Comparison of ENCODE assay signal across 20 cellular contexts in the genomic region with DNA sequence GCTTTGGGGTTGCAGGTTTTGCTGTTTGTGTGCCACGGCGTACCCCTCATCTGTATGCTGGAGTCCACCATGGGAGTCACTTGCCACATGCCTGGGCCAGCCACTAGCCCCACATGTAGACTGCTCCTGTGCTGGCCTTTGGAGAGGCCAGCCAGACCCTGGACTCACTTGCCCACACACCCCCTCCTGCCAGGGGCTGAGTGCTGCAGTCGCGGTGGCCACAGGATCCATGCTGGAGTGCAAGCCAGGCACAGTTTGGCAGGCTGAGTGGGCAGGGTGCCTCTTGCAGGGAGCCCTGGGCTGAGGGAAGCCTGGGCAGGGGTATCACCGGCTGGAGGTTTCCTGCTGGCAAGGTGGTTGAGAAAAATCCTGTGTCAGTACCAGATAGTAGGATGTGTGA. TPM values are rescaled to one million over a fixed set of nuclear protein-coding genes. Genes with fewer than 3 reads are reported as not detected.
A peak's percentile ranks its signal among the peaks of the same experiment; 100 is the strongest.
DNase-seq lines count a peak whose midpoint lies in the region; ATAC-seq, FAIRE-seq and TF ChIP-seq lines count a peak whose summit lies in the region.
"Had no signal": no experiment of that assay in that cellular context is flagged by ENCODE, and none has a peak within 500 bp of the region (broad histone marks: within the 10 kb centered on the region; RNA-seq: fewer than 3 reads in every experiment).

No MANE protein-coding gene starts in this region.

- TF ChIP-seq POLR2A in HepG2 (IDR thresholded peaks at IDR 0.05; ENCODE audit: insufficient read depth in 1 of 2, low read depth in 2 of 2, low read length in 2 of 2) (no peak), right lobe of liver (IDR thresholded peaks at IDR 0.05) (no peak)

- H3K9ac ChIP-seq in HepG2 (ENCODE audit: insufficient read depth, low read depth, low read length), result no peak overlapping the region

- H3K27me3 Mint-ChIP-seq in stimulated activated naive CD8-positive, alpha-beta T cell treated with anti-CD3 and anti-CD28 coated beads, Interleukin-15, amount 100 ng/mL, for 72 hours, result peaks cover 21% of the 10 kb centered on the region

- TF ChIP-seq CTCF in HepG2 (CRISPR knock-in tag; IDR thresholded peaks at IDR 0.05) (no peak), right lobe of liver (IDR thresholded peaks at IDR 0.05) (no peak)

- H3K4me2 ChIP-seq in HepG2 (ENCODE audit: low read depth, low read length), result no peak overlapping the region

- H3K27ac Mint-ChIP-seq in stimulated activated naive CD8-positive, alpha-beta T cell treated with anti-CD3 and anti-CD28 coated beads, Interleukin-15, amount 100 ng/mL, for 72 hours, result no peak overlapping the region
- H3K27ac Mint-ChIP-seq: CD4-positive, alpha-beta T cell had no signal

- H2AFZ ChIP-seq in HepG2 (ENCODE audit: low read length), result no peak overlapping the region

- H3K27ac ChIP-seq in HepG2 (ENCODE audit: extremely low read length, insufficient read depth, low read length) (no peak overlapping the region), right lobe of liver (no peak overlapping the region)
- H3K27ac ChIP-seq: dorsolateral prefrontal cortex, transverse colon had no signal

- peak; percentile 86 for ATAC-seq in HepG2
- ATAC-seq in right lobe of liver, result no peak
- ATAC-seq in stimulated activated naive CD8-positive, alpha-beta T cell treated with anti-CD3 and anti-CD28 coated beads, Interleukin-15, amount 100 ng/mL, for 72 hours, result peak; percentile 54
- ATAC-seq in HG02870 (IDR thresholded peaks at IDR 0.05; ENCODE audit: unreplicated experiment), result no peak
- ATAC-seq: right cardiac atrium had no signal

- peaks cover 44% of the 10 kb centered on the region for H3K4me1 ChIP-seq in HepG2 (ENCODE audit: insufficient read depth, low read length)
- no peaks in the 10 kb centered on the region for H3K4me1 ChIP-seq in right lobe of liver
- H3K4me1 ChIP-seq: transverse colon had no signal

- 57% methylated on average over 1 of the region's 5 CpGs for WGBS in HepG2 (ENCODE audit: low lambda C conversion rate)
- no CpG with 5 or more reads among the region's 5 CpGs for WGBS in right lobe of liver (ENCODE audit: insufficient coverage, low coverage, low lambda C conversion rate, missing lambda C conversion rate)

- no peaks in the 10 kb centered on the region for H3K79me2 ChIP-seq in HepG2 (ENCODE audit: insufficient read depth, low read length)

- in situ Hi-C loops in HepG2 (cut with HindIII; ENCODE audit: extremely low pct_ligation_motif_present, low pct_unique_long_range_greater_than_20kb), result no loop called here

- TF ChIP-seq RAD21 in HepG2 (CRISPR knock-in tag; IDR thresholded peaks at IDR 0.05), result no peak

- BruUV-seq in HepG2 (replicated peaks; lab: Mats Ljungman, UMichigan), result no TSS peak

- H3K36me3 ChIP-seq in HepG2 (replicated peaks in 1 of 2; ENCODE audit: control insufficient read depth in 1 of 2, insufficient read depth in 2 of 2, low read length in 2 of 2), result no peaks in the 10 kb centered on the region
- no peaks in the 10 kb centered on the region for H3K36me3 ChIP-seq in right lobe of liver
- no peaks in the 10 kb centered on the region for H3K36me3 ChIP-seq in MG63
- H3K36me3 ChIP-seq: transverse colon had no signal

- H4K20me1 ChIP-seq in HepG2 (ENCODE audit: insufficient read depth, low read length), result no peaks in the 10 kb centered on the region

- H3K9me3 Mint-ChIP-seq in stimulated activated naive CD8-positive, alpha-beta T cell treated with anti-CD3 and anti-CD28 coated beads, Interleukin-15, amount 100 ng/mL, for 72 hours, result no peaks in the 10 kb centered on the region
- H3K9me3 Mint-ChIP-seq: CD4-positive, alpha-beta T cell had no signal

- H3K4me1 Mint-ChIP-seq in stimulated activated naive CD8-positive, alpha-beta T cell treated with anti-CD3 and anti-CD28 coated beads, Interleukin-15, amount 100 ng/mL, for 72 hours, result peaks cover 18% of the 10 kb centered on the region

- DNase-seq in HepG2 (ENCODE audit: low spot score) (no peak), right lobe of liver (no peak), MG63 (peak; percentile 51), astrocyte of the hippocampus (ENCODE audit: low read depth, low spot score) (peak; percentile 20), NCI-H187 treated with DMSO at 0.1 percent for 48 hours (lab: John Stamatoyannopoulos, UW) (no peak)
- no peak for DNase-seq in stimulated activated naive CD8-positive, alpha-beta T cell treated with anti-CD3 and anti-CD28 coated beads, Interleukin-15, amount 100 ng/mL, for 72 hours
- DNase-seq: activated CD4-positive, CD25-positive, alpha-beta regulatory T cell treated with anti-CD3 and anti-CD28 coated beads, Interleukin-2, amount 50 U/mL, for 72 hours; activated CD8-positive, alpha-beta memory T cell treated with anti-CD3 and anti-CD28 coated beads, Interleukin-2, amount 50 U/mL, for 48 hours; activated naive CD4-positive, alpha-beta T cell treated with Interleukin-2 at 50 U/mL for 16 hours; anterior cingulate cortex; CD4-positive, alpha-beta T cell; cerebellar nuclear complex; dorsolateral prefrontal cortex; glutamatergic neuron; NCI-H446; SHP77; transverse colon had no signal

- no peaks in the 10 kb centered on the region for H3K9me3 ChIP-seq in HepG2 (ENCODE audit: low read length)
- no peaks in the 10 kb centered on the region for H3K9me3 ChIP-seq in right lobe of liver
- H3K9me3 ChIP-seq in MG63, result no peaks in the 10 kb centered on the region
- H3K9me3 ChIP-seq: transverse colon had no signal

- H3K27me3 ChIP-seq in HepG2 (ENCODE audit: control insufficient read depth in 1 of 2, insufficient read depth in 2 of 2, low read length in 2 of 2) (no peaks in the 10 kb centered on the region), right lobe of liver (no peaks in the 10 kb centered on the region), MG63 (no peaks in the 10 kb centered on the region)
- H3K27me3 ChIP-seq: dorsolateral prefrontal cortex, transverse colon had no signal

- POLR2A ChIA-PET in HepG2 (lab: Yijun Ruan, JAX), result no interaction called here

- FAIRE-seq in HepG2 (lab: Jason Lieb, UNC), result no peak
- FAIRE-seq: keratinocyte had no signal

- no peak for TF ChIP-seq EP300 in HepG2 (IDR thresholded peaks at IDR 0.05; ENCODE audit: low read depth in 2 of 2, low read length in 2 of 2)
- no peak for TF ChIP-seq EP300 in HepG2 (CRISPR knock-in tag; IDR thresholded peaks at IDR 0.05; ENCODE audit: borderline replicate concordance)

- intact Hi-C loops in HepG2 (cut with micrococcal nuclease; ENCODE audit: unreplicated experiment) (no loop called here), right lobe of liver (cut with DNase I) (no loop called here)

- CTCF ChIA-PET in HepG2 (lab: Yijun Ruan, JAX; ENCODE audit: low intra/inter-chr PET ratio, low total read pairs), result no interaction called here

- H3K4me3 Mint-ChIP-seq in stimulated activated naive CD8-positive, alpha-beta T cell treated with anti-CD3 and anti-CD28 coated beads, Interleukin-15, amount 100 ng/mL, for 72 hours, result no peak overlapping the region
- H3K4me3 Mint-ChIP-seq: CD4-positive, alpha-beta T cell had no signal

- H3K4me3 ChIP-seq in HepG2 (replicated peaks in 1 of 3; ENCODE audit: insufficient read depth in 1 of 3, low read depth in 2 of 3, low read length in 3 of 3) (no peak overlapping the region), right lobe of liver (no peak overlapping the region), MG63 (no peak overlapping the region)
- H3K4me3 ChIP-seq: dorsolateral prefrontal cortex, transverse colon had no signal

RNA-seq across cellular contexts. Expression of gene GCNT1, which starts 25.6 kb away (rescaled TPM):
- total RNA-seq in HepG2 (2016; rRNA removed; fragmentation: Illumina TruSeq; extraction: Trizol) (0.18 and 0.55 TPM in 2 replicates), right lobe of liver (1 to 10 TPM; 1.1 to 3.6 (median 2.7) TPM)
- total RNA-seq in HepG2 (2016; cell fraction: cytosol; rRNA removed; fragmentation: Illumina TruSeq; extraction: Trizol; ENCODE audit: low read depth), result under 0.01 and 0.10 TPM in 2 replicates
- total RNA-seq in HepG2 (2016; cell fraction: insoluble cytoplasmic fraction; rRNA removed; fragmentation: Illumina TruSeq; extraction: Trizol), result 0.61 and 0.82 TPM in 2 replicates
- 0.15 and 0.76 TPM in 2 replicates for total RNA-seq in HepG2 (2016; cell fraction: membrane; rRNA removed; fragmentation: Illumina TruSeq; extraction: Trizol)
- total RNA-seq in HepG2 (2016; cell fraction: nucleus; rRNA removed; fragmentation: Illumina TruSeq; extraction: Trizol), result 0.31 and 1.8 TPM in 2 replicates
- 1.7 and 2.1 TPM in 2 replicates for polyA plus RNA-seq in HepG2 (2011; rRNA removed)
- polyA plus RNA-seq in HepG2 (2011; cell fraction: cytosol; rRNA removed), result 2.2 TPM in 2 replicates
- polyA plus RNA-seq in HepG2 (2011; cell fraction: nucleus; rRNA removed), result 0.47 and 0.85 TPM in 2 replicates
- 8.4 and 9.4 TPM in 2 replicates for polyA plus RNA-seq in HepG2 (2012)
- polyA plus RNA-seq in HepG2 (2016; cell fraction: cytosol; fragmentation: Illumina TruSeq; extraction: Trizol; ENCODE audit: low read depth), result 0.01 and 0.24 TPM in 2 replicates
- 0.16 and 0.25 TPM in 2 replicates for polyA plus RNA-seq in HepG2 (2016; cell fraction: insoluble cytoplasmic fraction; fragmentation: Illumina TruSeq; extraction: Trizol; ENCODE audit: low read depth)
- 0.09 TPM in 2 replicates for polyA plus RNA-seq in HepG2 (2016; cell fraction: membrane; fragmentation: Illumina TruSeq; extraction: Trizol; ENCODE audit: low read depth)
- polyA plus RNA-seq in HepG2 (2016; cell fraction: nucleus; fragmentation: Illumina TruSeq; extraction: Trizol; ENCODE audit: insufficient read depth, low read depth), result 0.60 and 1.0 TPM in 2 replicates
- polyA minus RNA-seq in HepG2 (2011; rRNA and poly(A)+ RNA removed; ENCODE audit: low replicate concordance), result 3.8 and 4.7 TPM in 2 replicates
- 1.4 and 4.9 TPM in 2 replicates for polyA minus RNA-seq in HepG2 (2011; cell fraction: cytosol; rRNA and poly(A)+ RNA removed)
- polyA minus RNA-seq in HepG2 (2011; cell fraction: nucleus; rRNA and poly(A)+ RNA removed), result 0.77 and 1.1 TPM in 2 replicates
- 4.8 and 23.9 TPM in 2 replicates for total RNA-seq in MG63 (2014; rRNA removed; shearing (Covaris generic); ENCODE audit: low replicate concordance)

RNA-seq across cellular contexts. Expression of gene RFK, which starts 39.2 kb away (rescaled TPM):
- total RNA-seq in HepG2 (2016; rRNA removed; fragmentation: Illumina TruSeq; extraction: Trizol), result 37.2 and 56.5 TPM in 2 replicates
- 7.6 and 10.1 TPM in 2 replicates for total RNA-seq in HepG2 (2016; cell fraction: cytosol; rRNA removed; fragmentation: Illumina TruSeq; extraction: Trizol; ENCODE audit: low read depth)
- 35.6 and 54.0 TPM in 2 replicates for total RNA-seq in HepG2 (2016; cell fraction: insoluble cytoplasmic fraction; rRNA removed; fragmentation: Illumina TruSeq; extraction: Trizol)
- total RNA-seq in HepG2 (2016; cell fraction: membrane; rRNA removed; fragmentation: Illumina TruSeq; extraction: Trizol), result 27.8 and 28.5 TPM in 2 replicates
- 12.9 and 19.7 TPM in 2 replicates for total RNA-seq in HepG2 (2016; cell fraction: nucleus; rRNA removed; fragmentation: Illumina TruSeq; extraction: Trizol)
- polyA plus RNA-seq in HepG2 (2011; rRNA removed), result 15.5 and 18.2 TPM in 2 replicates
- 7.6 and 12.8 TPM in 2 replicates for polyA plus RNA-seq in HepG2 (2011; cell fraction: cytosol; rRNA removed)
- 3.0 and 4.3 TPM in 2 replicates for polyA plus RNA-seq in HepG2 (2011; cell fraction: nucleus; rRNA removed)
- 23.4 and 28.5 TPM in 2 replicates for polyA plus RNA-seq in HepG2 (2012)
- 10.0 and 12.2 TPM in 2 replicates for polyA plus RNA-seq in HepG2 (2016; cell fraction: cytosol; fragmentation: Illumina TruSeq; extraction: Trizol; ENCODE audit: low read depth)
- 51.8 and 54.0 TPM in 2 replicates for polyA plus RNA-seq in HepG2 (2016; cell fraction: insoluble cytoplasmic fraction; fragmentation: Illumina TruSeq; extraction: Trizol; ENCODE audit: low read depth)
- polyA plus RNA-seq in HepG2 (2016; cell fraction: membrane; fragmentation: Illumina TruSeq; extraction: Trizol; ENCODE audit: low read depth), result 26.0 and 26.7 TPM in 2 replicates
- polyA plus RNA-seq in HepG2 (2016; cell fraction: nucleus; fragmentation: Illumina TruSeq; extraction: Trizol; ENCODE audit: insufficient read depth, low read depth), result 20.2 and 24.4 TPM in 2 replicates
- polyA minus RNA-seq in HepG2 (2011; rRNA and poly(A)+ RNA removed; ENCODE audit: low replicate concordance), result 4.2 and 5.1 TPM in 2 replicates
- polyA minus RNA-seq in HepG2 (2011; cell fraction: cytosol; rRNA and poly(A)+ RNA removed), result 13.5 and 15.4 TPM in 2 replicates
- 8.2 and 11.7 TPM in 2 replicates for polyA minus RNA-seq in HepG2 (2011; cell fraction: nucleus; rRNA and poly(A)+ RNA removed)
- 10 to 100 TPM; 11.1 to 25.2 (median 19.7) TPM for total RNA-seq in right lobe of liver
- 45.1 and 46.6 TPM in 2 replicates for total RNA-seq in MG63 (2014; rRNA removed; shearing (Covaris generic); ENCODE audit: low replicate concordance)

Comparison
In these comparisons a context has a peak if more than half of its experiments do, and no peak if none do; other contexts are left out.
1. ATAC-seq: peak in HepG2 (single experiment) and stimulated activated naive CD8-positive, alpha-beta T cell treated with anti-CD3 and anti-CD28 coated beads, Interleukin-15, amount 100 ng/mL, for 72 hours (single experiment); none in right lobe of liver (0 of 4) and HG02870 (single experiment).
2. DNase-seq: peak in MG63 (single experiment) and astrocyte of the hippocampus (single experiment); none in HepG2 (single experiment), right lobe of liver (0 of 3), stimulated activated naive CD8-positive, alpha-beta T cell treated with anti-CD3 and anti-CD28 coated beads, Interleukin-15, amount 100 ng/mL, for 72 hours (0 of 2) and NCI-H187 treated with DMSO at 0.1 percent for 48 hours (single experiment).